ENCODE assay signal across 11 cellular contexts in the genomic region with DNA sequence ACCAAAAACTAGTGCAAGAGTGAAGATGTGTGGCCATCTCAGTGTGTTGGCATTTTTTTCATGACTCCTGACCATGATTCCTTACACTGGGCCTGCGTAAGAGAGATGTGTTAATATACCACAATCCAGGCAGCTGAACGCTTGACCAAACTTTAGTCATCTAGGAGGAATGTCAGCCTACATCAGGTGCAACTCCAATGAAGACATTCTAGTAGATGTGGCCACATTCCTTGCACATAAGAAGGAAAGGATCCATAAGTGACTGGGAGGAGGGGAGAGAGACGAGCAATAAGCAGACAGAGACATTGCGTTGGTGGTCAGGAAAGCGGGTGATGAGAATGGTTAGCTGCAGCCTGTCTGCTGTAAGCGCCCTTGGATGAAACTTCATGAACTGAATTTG. TPM values are rescaled to one million over a fixed set of nuclear protein-coding genes. Genes with fewer than 3 reads are reported as not detected.
A peak's percentile ranks its signal among the peaks of the same experiment; 100 is the strongest.
DNase-seq lines count a peak whose midpoint lies in the region; ATAC-seq and TF ChIP-seq lines count a peak whose summit lies in the region.
"Had no signal": no experiment of that assay in that cellular context is flagged by ENCODE, and none has a peak within 500 bp of the region (broad histone marks: within the 10 kb centered on the region; RNA-seq: fewer than 3 reads in every experiment).

No MANE protein-coding gene starts in this region.

- H3K36me3 ChIP-seq in breast epithelium: no peaks in the 10 kb centered on the region
- peaks cover 0 to 29% (median 3%) of the 10 kb centered on the region in 4 donors for H3K36me3 ChIP-seq in upper lobe of left lung

- WGBS in upper lobe of left lung, 2 donors: 77 to 90% methylated on average over 6 of the region's 6 CpGs

- H3K9me3 Mint-ChIP-seq in MCF 10A (ENCODE audit: unreplicated experiment): no peaks in the 10 kb centered on the region
- H3K9me3 Mint-ChIP-seq: brain had no signal

- H3K27ac ChIP-seq in breast epithelium (peak overlapping the region in 1 of 2 donors; percentile 48), layer of hippocampus (ENCODE audit: low read depth, low read length) (peak overlapping the region; percentile 33), upper lobe of left lung (peak overlapping the region; percentile 63 to 86 (median 82))

- peak in 1 of 4 donors; percentile 73 for TF ChIP-seq EP300 in upper lobe of left lung (IDR thresholded peaks at IDR 0.05)

- H3K4me1 ChIP-seq in breast epithelium (peaks cover 3 to 6% of the 10 kb centered on the region in 2 donors), upper lobe of left lung (peaks cover 49 to 73% (median 63%) of the 10 kb centered on the region in 4 donors)

- H3K27me3 Mint-ChIP-seq in MCF 10A (ENCODE audit: insufficient read depth, unreplicated experiment): no peaks in the 10 kb centered on the region
- H3K27me3 Mint-ChIP-seq: brain had no signal

- H3K27ac Mint-ChIP-seq in MCF 10A (ENCODE audit: low read depth, unreplicated experiment): no peak overlapping the region

- H3K4me3 ChIP-seq in breast epithelium (no peak overlapping the region), upper lobe of left lung (no peak overlapping the region)
- H3K4me3 ChIP-seq: right atrium auricular region had no signal

- CTCF ChIA-PET in MCF 10A (lab: Yijun Ruan, JAX): interaction anchor here (0.5 to 7.7 kb wide), 7 partner anchors 9 to 153 kb away, joined by 3 to 168 read pairs (median 4); no protein-coding TSS in a partner anchor

- no TSS peak for BruUV-seq in MCF 10A (replicated peaks; lab: Mats Ljungman, UMichigan)

- TF ChIP-seq POLR2A in breast epithelium (IDR thresholded peaks at IDR 0.05): no peak
- no peak for TF ChIP-seq POLR2A in upper lobe of left lung (IDR thresholded peaks at IDR 0.05)

- peak; percentile 43 for DNase-seq in MCF 10A (ENCODE audit: unreplicated experiment)
- DNase-seq in breast epithelium (ENCODE audit: low spot score in 2 of 2): no peak
- peak; percentile 69 for DNase-seq in amniotic epithelial cell (ENCODE audit: low read depth)
- no peak for DNase-seq in upper lobe of left lung
- no peak for DNase-seq in midbrain (lab: John Stamatoyannopoulos, UW)
- DNase-seq in NK-92 (lab: John Stamatoyannopoulos, UW; ENCODE audit: unreplicated experiment): no peak
- DNase-seq: NCI-H526 treated with DMSO at 0.1 percent for 48 hours had no signal

- H3K4me1 Mint-ChIP-seq in MCF 10A (ENCODE audit: insufficient read depth, unreplicated experiment): peaks cover 6% of the 10 kb centered on the region

- no peaks in the 10 kb centered on the region for H3K36me3 Mint-ChIP-seq in MCF 10A (ENCODE audit: insufficient read depth, unreplicated experiment)

- POLR2A ChIA-PET in MCF 10A (lab: Yijun Ruan, JAX): interaction anchor here (0.6 to 1.1 kb wide), 2 partner anchors 13 to 295 kb away, joined by 4 read pairs; no protein-coding TSS in a partner anchor

- H3K9me3 ChIP-seq in breast epithelium (no peaks in the 10 kb centered on the region), upper lobe of left lung (no peaks in the 10 kb centered on the region)
- H3K9me3 ChIP-seq: right atrium auricular region had no signal

- ATAC-seq in upper lobe of left lung (ENCODE audit: low FRiP score in 2 of 2): no peak
- no peak for ATAC-seq in GM18511 (IDR thresholded peaks at IDR 0.05; ENCODE audit: unreplicated experiment)

- H3K27me3 ChIP-seq in breast epithelium (no peaks in the 10 kb centered on the region), layer of hippocampus (ENCODE audit: control insufficient read depth, insufficient read depth, low read length) (no peaks in the 10 kb centered on the region), upper lobe of left lung (no peaks in the 10 kb centered on the region)
- H3K27me3 ChIP-seq: right atrium auricular region had no signal

- TF ChIP-seq CTCF in MCF 10A (IDR thresholded peaks at IDR 0.05; ENCODE audit: unreplicated experiment) (no peak), breast epithelium (IDR thresholded peaks at IDR 0.05) (no peak), upper lobe of left lung (IDR thresholded peaks at IDR 0.05) (no peak)

- H3K4me3 Mint-ChIP-seq in MCF 10A (ENCODE audit: unreplicated experiment): no peak overlapping the region
- H3K4me3 Mint-ChIP-seq: brain had no signal

- intact Hi-C loops in MCF 10A (cut with micrococcal nuclease) (no loop called here), breast epithelium (cut with DNase I; ENCODE audit: low total_unique reads) (no loop called here)

RNA-seq across cellular contexts. Expression of a gene that starts 42.6 kb away (rescaled TPM):
- total RNA-seq in MCF 10A (2022) (0.35 and 1.2 TPM in 2 replicates), breast epithelium (10 to 100 TPM; 12.5 to 18.7 (median 17.7) TPM), upper lobe of left lung (10 to 100 TPM; 14.9 to 23.5 (median 20.5) TPM)

Comparison
In these comparisons a context has a peak if more than half of its experiments do, and no peak if none do; other contexts are left out.
1. DNase-seq: peak in MCF 10A (single experiment) and amniotic epithelial cell (single experiment); none in breast epithelium (0 of 2), upper lobe of left lung (0 of 2), midbrain (single experiment) and NK-92 (single experiment).